Comparison of ENCODE assay signal across 8 cellular contexts in genomic region chr2:43100883-43101662, GRCh38.
A peak's percentile ranks its signal among the peaks of the same experiment; 100 is the strongest.
DNase-seq lines count a peak whose midpoint lies in the region; ATAC-seq and TF ChIP-seq lines count a peak whose summit lies in the region.
"Had no signal": no experiment of that assay in that cellular context is flagged by ENCODE, and none has a peak within 500 bp of the region (broad histone marks: within the 10 kb centered on the region; RNA-seq: fewer than 3 reads in every experiment).

No MANE protein-coding gene starts in this region.

- no peaks in the 10 kb centered on the region for H3K27me3 ChIP-seq in thymus (ENCODE audit: control insufficient read depth, insufficient read depth)

- peak overlapping the region; percentile 56 for H3K27ac Mint-ChIP-seq in mesothelial cell of epicardium

- H3K4me1 ChIP-seq in thymus (ENCODE audit: control insufficient read depth, insufficient read depth, low read length): peaks cover 14% of the 10 kb centered on the region

- H3K27ac ChIP-seq in thymus (ENCODE audit: low read depth): no peak overlapping the region
- H3K27ac ChIP-seq: PC-9 had no signal

- H3K4me1 Mint-ChIP-seq in mesothelial cell of epicardium: peaks cover 31% of the 10 kb centered on the region

- TF ChIP-seq CTCF in mesothelial cell of epicardium (IDR thresholded peaks at IDR 0.05; ENCODE audit: unreplicated experiment): no peak

- WGBS in thymus: 74% methylated on average over 56 of the region's 56 CpGs

- peak overlapping the region; percentile 55 for H3K4me3 Mint-ChIP-seq in mesothelial cell of epicardium

- peak overlapping the region; percentile 9 for H3K4me3 ChIP-seq in thymus (ENCODE audit: low read length)
- H3K4me3 ChIP-seq: PC-9 had no signal

- peak; percentile 69 for DNase-seq in NCI-H69 (lab: John Stamatoyannopoulos, UW)
- DNase-seq in epidermal melanocyte (ENCODE audit: insufficient read length, low spot score): peak; percentile 78
- DNase-seq in mesothelial cell of epicardium (ENCODE audit: low spot score in 2 of 2, unreplicated experiment in 2 of 2): peak in 1 of 2 experiments; percentile 51
- no peak for DNase-seq in T1000 (lab: John Stamatoyannopoulos, UW)
- no peak for DNase-seq in SKM-1 (lab: John Stamatoyannopoulos, UW; ENCODE audit: unreplicated experiment)

- no peak for ATAC-seq in GM21529 (IDR thresholded peaks at IDR 0.05; ENCODE audit: unreplicated experiment)

- H3K9me3 ChIP-seq in thymus (ENCODE audit: control insufficient read depth): no peaks in the 10 kb centered on the region

- H3K27me3 Mint-ChIP-seq in mesothelial cell of epicardium (ENCODE audit: low read depth): no peaks in the 10 kb centered on the region

- no peaks in the 10 kb centered on the region for H3K36me3 ChIP-seq in thymus (ENCODE audit: control insufficient read depth, insufficient read depth)

- peaks cover 13% of the 10 kb centered on the region for H3K36me3 Mint-ChIP-seq in mesothelial cell of epicardium

- H3K9me3 Mint-ChIP-seq in mesothelial cell of epicardium: peaks cover 20% of the 10 kb centered on the region

Comparison
In these comparisons a context has a peak if more than half of its experiments do, and no peak if none do; other contexts are left out.
1. DNase-seq: peak in NCI-H69 (single experiment) and epidermal melanocyte (single experiment); none in T1000 (single experiment) and SKM-1 (single experiment).